In genomic region chr12:24360907-24361306, GRCh38 we compare ENCODE assay signal across 12 cellular contexts.
DNase-seq lines count a peak whose midpoint lies in the region; ATAC-seq and TF ChIP-seq lines count a peak whose summit lies in the region.
"Had no signal": no experiment of that assay in that cellular context is flagged by ENCODE, and none has a peak within 500 bp of the region (broad histone marks: within the 10 kb centered on the region; RNA-seq: fewer than 3 reads in every experiment).

No MANE protein-coding gene starts in this region.

- no peak overlapping the region for H3K27ac ChIP-seq in esophagus squamous epithelium
- H3K27ac ChIP-seq in transverse colon: no peak overlapping the region
- H3K27ac ChIP-seq: hepatocyte had no signal

- intact Hi-C loops in esophagus squamous epithelium (cut with DNase I) (no loop called here), transverse colon (cut with DNase I; ENCODE audit: low total_unique reads) (no loop called here)

- TF ChIP-seq CTCF in esophagus squamous epithelium (IDR thresholded peaks at IDR 0.05): no peak
- TF ChIP-seq CTCF in transverse colon (IDR thresholded peaks at IDR 0.05): no peak
- TF ChIP-seq CTCF in GM10266 (IDR thresholded peaks at IDR 0.05; ENCODE audit: control insufficient read depth, insufficient read depth, low read depth, missing control alignments): no peak

- peak; percentile 73 for ATAC-seq in GM19351 (IDR thresholded peaks at IDR 0.05; ENCODE audit: unreplicated experiment)
- ATAC-seq in HG02884 (IDR thresholded peaks at IDR 0.05; ENCODE audit: unreplicated experiment): peak; percentile 54

- no peak for TF ChIP-seq POLR2A in esophagus squamous epithelium (IDR thresholded peaks at IDR 0.05)
- no peak for TF ChIP-seq POLR2A in transverse colon (IDR thresholded peaks at IDR 0.05)

- DNase-seq in M059J (ENCODE audit: low read depth) (peak; percentile 81), non-pigmented ciliary epithelial cell (ENCODE audit: low read depth) (peak; percentile 30), esophagus squamous epithelium (lab: John Stamatoyannopoulos, UW) (no peak), transverse colon (no peak), GM10266 (ENCODE audit: extremely low spot score) (no peak)
- DNase-seq in activated CD8-positive, alpha-beta memory T cell treated with anti-CD3 and anti-CD28 coated beads for 24 hours: no peak
- DNase-seq: amygdala, DND-41, NCI-H82 had no signal

- H3K4me1 ChIP-seq in esophagus squamous epithelium (peaks cover 0 to 5% (median 0%) of the 10 kb centered on the region in 3 donors), transverse colon (peaks cover 0 to 7% (median 0%) of the 10 kb centered on the region in 4 donors)

- H3K9me3 ChIP-seq in esophagus squamous epithelium (no peaks in the 10 kb centered on the region), transverse colon (no peaks in the 10 kb centered on the region)

- WGBS in esophagus squamous epithelium, 2 donors: 74 to 79% methylated on average over 5 of the region's 5 CpGs
- 64 to 82% methylated on average over 3 to 5 of the region's 5 CpGs for WGBS in transverse colon (ENCODE audit: low coverage in 1 of 2), 2 donors

- in situ Hi-C loops in transverse colon (cut with MboI; ENCODE audit: low pct_ligation_motif_present in 1 of 4, low pct_unique_long_range_greater_than_20kb in 1 of 4, low sequenced_read_pairs in 3 of 4): no loop called here

- no peaks in the 10 kb centered on the region for H3K27me3 ChIP-seq in esophagus squamous epithelium
- no peaks in the 10 kb centered on the region for H3K27me3 ChIP-seq in transverse colon
- H3K27me3 ChIP-seq: hepatocyte had no signal

- H3K36me3 ChIP-seq in esophagus squamous epithelium (no peaks in the 10 kb centered on the region), transverse colon (no peaks in the 10 kb centered on the region)

- no peak for TF ChIP-seq EP300 in transverse colon (IDR thresholded peaks at IDR 0.05; ENCODE audit: low read depth)

- H3K4me3 ChIP-seq in esophagus squamous epithelium (no peak overlapping the region), transverse colon (no peak overlapping the region)
- H3K4me3 ChIP-seq: hepatocyte had no signal

Comparison
In these comparisons a context has a peak if more than half of its experiments do, and no peak if none do; other contexts are left out.
1. DNase-seq: peak in M059J (single experiment) and non-pigmented ciliary epithelial cell (single experiment); none in esophagus squamous epithelium (single experiment), activated CD8-positive, alpha-beta memory T cell treated with anti-CD3 and anti-CD28 coated beads for 24 hours (single experiment), transverse colon (single experiment) and GM10266 (single experiment).